ENCODE assay signal across 25 cellular contexts in the genomic region with DNA sequence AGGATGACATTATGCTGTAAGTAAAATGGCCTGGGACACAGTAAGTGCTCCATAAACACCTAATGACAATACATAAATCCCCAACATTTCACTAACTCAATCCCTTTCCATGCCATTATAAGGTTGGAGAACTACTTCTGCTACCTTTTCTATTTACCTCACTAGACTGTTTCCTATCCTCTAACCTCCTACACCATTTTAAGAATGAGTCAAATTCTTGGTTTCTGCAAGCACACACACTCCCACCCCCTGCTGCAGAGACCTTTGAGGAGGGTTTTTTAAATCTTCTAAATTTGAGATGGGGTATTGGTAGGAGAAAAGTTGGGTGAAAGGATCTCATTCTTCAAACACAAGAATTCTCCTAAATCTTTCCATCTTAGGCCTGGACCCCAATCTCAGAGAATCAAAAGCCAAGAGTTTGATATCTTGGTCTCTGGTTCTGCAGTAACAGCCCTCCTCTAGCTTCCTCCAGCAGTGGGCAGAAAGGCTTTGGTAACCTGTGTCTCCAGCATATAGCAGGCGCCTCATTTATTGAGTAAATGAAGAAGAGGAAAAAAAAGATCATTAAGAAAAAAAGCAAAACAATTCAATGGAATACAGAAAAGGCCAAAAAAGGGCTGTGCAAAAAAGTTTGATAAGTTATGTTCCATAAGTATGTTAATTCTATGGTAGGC. TPM values are rescaled to one million over a fixed set of nuclear protein-coding genes. Genes with fewer than 3 reads are reported as not detected.
DNase-seq lines count a peak whose midpoint lies in the region; ATAC-seq, FAIRE-seq and TF ChIP-seq lines count a peak whose summit lies in the region.
"Had no signal": no experiment of that assay in that cellular context is flagged by ENCODE, and none has a peak within 500 bp of the region (broad histone marks: within the 10 kb centered on the region; RNA-seq: fewer than 3 reads in every experiment).

No MANE protein-coding gene starts in this region.

- peaks cover 48% of the 10 kb centered on the region for H3K4me1 Mint-ChIP-seq in activated CD4-positive, alpha-beta T cell treated with anti-CD3 and anti-CD28 coated beads, Interleukin-2, amount 10 ng/mL, durations not matched to agents 24 days and 14 days

- H3K27ac Mint-ChIP-seq in activated CD4-positive, alpha-beta T cell treated with anti-CD3 and anti-CD28 coated beads, Interleukin-2, amount 10 ng/mL, durations not matched to agents 24 days and 14 days, result peak overlapping the region; percentile 77
- H3K27ac Mint-ChIP-seq: activated CD8-positive, alpha-beta memory T cell treated with anti-CD3 and anti-CD28 coated beads, Interleukin-2, amount 10 ng/mL, durations not matched to agents 7 days and 5 days; CD4-positive, CD25-positive, alpha-beta regulatory T cell had no signal

- H3K9me3 ChIP-seq in kidney (ENCODE audit: control insufficient read depth in 1 of 2, low read length in 2 of 2), result peaks cover 0 to 6% of the 10 kb centered on the region in 2 donors

- peaks cover 16 to 19% of the 10 kb centered on the region in 2 donors for H3K4me1 ChIP-seq in kidney (ENCODE audit: control insufficient read depth in 1 of 2, insufficient read depth in 1 of 2, low read depth in 1 of 2, low read length in 2 of 2)
- H3K4me1 ChIP-seq: psoas muscle had no signal

- peaks cover 11% of the 10 kb centered on the region for H3K9me3 Mint-ChIP-seq in activated CD4-positive, alpha-beta T cell treated with anti-CD3 and anti-CD28 coated beads, Interleukin-2, amount 10 ng/mL, durations not matched to agents 24 days and 14 days

- H3K36me3 Mint-ChIP-seq in activated CD4-positive, alpha-beta T cell treated with anti-CD3 and anti-CD28 coated beads, Interleukin-2, amount 10 ng/mL, durations not matched to agents 24 days and 14 days (ENCODE audit: low read depth), result peaks cover 47% of the 10 kb centered on the region

- no peaks in the 10 kb centered on the region for H3K36me3 ChIP-seq in kidney (ENCODE audit: control insufficient read depth in 1 of 2, insufficient read depth in 2 of 2, low read length in 2 of 2)

- peak; percentile 52 for ATAC-seq in GM18517 (IDR thresholded peaks at IDR 0.05; ENCODE audit: unreplicated experiment)
- ATAC-seq in HG02973 (IDR thresholded peaks at IDR 0.05; ENCODE audit: unreplicated experiment), result peak; percentile 52
- no peak for ATAC-seq in HG03196 (IDR thresholded peaks at IDR 0.05; ENCODE audit: unreplicated experiment)
- ATAC-seq: activated CD8-positive, alpha-beta memory T cell treated with anti-CD3 and anti-CD28 coated beads, Interleukin-2, amount 10 ng/mL, durations not matched to agents 7 days and 5 days; left ventricle myocardium superior; psoas muscle; Right ventricle myocardium inferior; SK-N-SH treated with all-trans-retinoic acid at 6 μM for 48 hours had no signal

- no peak overlapping the region for H3K9ac ChIP-seq in kidney (ENCODE audit: low read length in 2 of 2)

- peak overlapping the region; percentile 44 for H3K4me3 Mint-ChIP-seq in activated CD4-positive, alpha-beta T cell treated with anti-CD3 and anti-CD28 coated beads, Interleukin-2, amount 10 ng/mL, durations not matched to agents 24 days and 14 days
- H3K4me3 Mint-ChIP-seq: activated CD8-positive, alpha-beta memory T cell treated with anti-CD3 and anti-CD28 coated beads, Interleukin-2, amount 10 ng/mL, durations not matched to agents 7 days and 5 days; CD4-positive, CD25-positive, alpha-beta regulatory T cell had no signal

- DNase-seq in activated CD4-positive, alpha-beta T cell treated with anti-CD3 and anti-CD28 coated beads, Interleukin-2, amount 10 ng/mL, durations not matched to agents 24 days and 14 days, result no peak
- DNase-seq in activated CD4-positive, alpha-beta T cell treated with anti-CD3 and anti-CD28 coated beads for 1 hour, result no peak
- DNase-seq in kidney (no peak), H54 (ENCODE audit: insufficient read length, low spot score) (no peak)
- no peak for DNase-seq in activated CD8-positive, alpha-beta memory T cell treated with anti-CD3 and anti-CD28 coated beads, Interleukin-2, amount 50 U/mL, for 48 hours
- DNase-seq: activated CD8-positive, alpha-beta memory T cell treated with anti-CD3 and anti-CD28 coated beads, Interleukin-2, amount 10 ng/mL, durations not matched to agents 7 days and 5 days; activated gamma-delta T cell; CD4-positive, CD25-positive, alpha-beta regulatory T cell; effector CD4-positive, alpha-beta T cell; islet precursor cell; Karpas-422; left ventricle myocardium superior; NCI-H146; NCI-H510A treated with DMSO at 0.1 percent for 48 hours; nucleus accumbens; psoas muscle; stimulated activated CD8-positive, alpha-beta memory T cell treated with anti-CD3 and anti-CD28 coated beads, Interleukin-4, amount 100 ng/mL, for 48 hours; trophoblast cell had no signal

- no peak overlapping the region for H3K4me3 ChIP-seq in kidney (ENCODE audit: low read length in 2 of 2)
- H3K4me3 ChIP-seq: psoas muscle had no signal

- H3K27me3 Mint-ChIP-seq in activated CD4-positive, alpha-beta T cell treated with anti-CD3 and anti-CD28 coated beads, Interleukin-2, amount 10 ng/mL, durations not matched to agents 24 days and 14 days, result no peaks in the 10 kb centered on the region
- H3K27me3 Mint-ChIP-seq: activated CD8-positive, alpha-beta memory T cell treated with anti-CD3 and anti-CD28 coated beads, Interleukin-2, amount 10 ng/mL, durations not matched to agents 7 days and 5 days had no signal

- TF ChIP-seq POLR2A in H54 (IDR thresholded peaks at IDR 0.05; ENCODE audit: low read depth, low read length), result no peak

- peak overlapping the region; percentile 53 to 75 for H3K27ac ChIP-seq in kidney (ENCODE audit: low read depth in 2 of 2, low read length in 2 of 2)
- H3K27ac ChIP-seq: epithelial cell of prostate, psoas muscle had no signal

- FAIRE-seq in kidney (lab: Jason Lieb, UNC) (no peak), H54 (lab: Jason Lieb, UNC) (no peak)
- FAIRE-seq: D721Med had no signal

- intact Hi-C loops in activated CD4-positive, alpha-beta T cell treated with anti-CD3 and anti-CD28 coated beads, Interleukin-2, amount 10 ng/mL, durations not matched to agents 24 days and 14 days (cut with micrococcal nuclease), result loop anchor here (1.0 kb wide), 1 partner anchor 15 kb away; no protein-coding TSS in a partner anchor
- intact Hi-C loops in kidney (cut with DNase I), result no loop called here

- no peak for TF ChIP-seq CTCF in kidney (IDR thresholded peaks at IDR 0.05; ENCODE audit: borderline replicate concordance, extremely low read depth, insufficient read depth)

RNA-seq across cellular contexts. Expression of a gene that starts 42.3 kb away (rescaled TPM):
- total RNA-seq in activated CD4-positive, alpha-beta T cell treated with anti-CD3 and anti-CD28 coated beads, Interleukin-2, amount 10 ng/mL, durations not matched to agents 24 days and 14 days, result 13.9 and 14.3 TPM in 2 replicates
- total RNA-seq in kidney, result 187 TPM
- polyA plus RNA-seq in kidney (ENCODE audit: insufficient read depth, low read depth, low replicate concordance), result 19.8 TPM

Comparison
In these comparisons a context has a peak if more than half of its experiments do, and no peak if none do; other contexts are left out.
1. RNA of a gene that starts 42.3 kb away (total RNA-seq): 187 TPM in kidney (single experiment); 13.9 to 14.3 TPM in activated CD4-positive, alpha-beta T cell treated with anti-CD3 and anti-CD28 coated beads, Interleukin-2, amount 10 ng/mL, durations not matched to agents 24 days and 14 days; every median in the first group is over 10 times any median in the second.